ENCODE assay signal across 20 cellular contexts in genomic region chrX:125492439-125492838, GRCh38.
DNase-seq lines count a peak whose midpoint lies in the region; FAIRE-seq and TF ChIP-seq lines count a peak whose summit lies in the region.
"Had no signal": no experiment of that assay in that cellular context is flagged by ENCODE, and none has a peak within 500 bp of the region (broad histone marks: within the 10 kb centered on the region; RNA-seq: fewer than 3 reads in every experiment).

No MANE protein-coding gene starts in this region.

- intact Hi-C loops in mammary epithelial cell (cut with micrococcal nuclease), result no loop called here

- no peak for FAIRE-seq in H54 (lab: Jason Lieb, UNC)
- FAIRE-seq: RCC 7860 had no signal

- H3K27ac ChIP-seq in mammary epithelial cell (ENCODE audit: insufficient read depth, low read depth, low read length), result no peak overlapping the region
- H3K27ac ChIP-seq: HL-60 had no signal

- H3K9me3 ChIP-seq in mammary epithelial cell (replicated peaks; ENCODE audit: insufficient read depth, low read length), result peaks cover 2% of the 10 kb centered on the region
- H3K9me3 ChIP-seq: BE2C, Caco-2 had no signal

- no peak overlapping the region for H3K4me3 ChIP-seq in mammary epithelial cell (replicated peaks in 1 of 3; ENCODE audit: insufficient read depth in 1 of 3, low read depth in 2 of 3, low read length in 3 of 3)

- H3K79me2 ChIP-seq in mammary epithelial cell (ENCODE audit: insufficient read depth, low read length), result no peaks in the 10 kb centered on the region

- in situ Hi-C loops in KBM-7 (cut with MboI; ENCODE audit: low pct_unique_long_range_greater_than_20kb, low sequenced_read_pairs), result no loop called here
- in situ Hi-C loops in mammary epithelial cell (cut with MboI; ENCODE audit: low sequenced_read_pairs in 2 of 2), result no loop called here

- no peak for TF ChIP-seq POLR2A in H54 (IDR thresholded peaks at IDR 0.05; ENCODE audit: low read depth, low read length)

- BruUV-seq in mammary epithelial cell (replicated peaks; lab: Mats Ljungman, UMichigan), result no TSS peak

- peak overlapping the region; percentile 26 for H2AFZ ChIP-seq in mammary epithelial cell (ENCODE audit: low read depth, low read length)

- H3K9ac ChIP-seq in mammary epithelial cell (ENCODE audit: insufficient read depth, low read length), result no peak overlapping the region

- peak; percentile 12 for DNase-seq in KBM-7
- no peak for DNase-seq in mammary epithelial cell
- DNase-seq in kidney tubule cell (ENCODE audit: low spot score), result peak; percentile 5
- DNase-seq in stimulated activated CD4-positive, alpha-beta T cell treated with anti-CD3 and anti-CD28 coated beads, Interleukin-12 subunit alpha, Interleukin-12 subunit beta, amount 100 ng/mL, for 4 hours, result no peak
- DNase-seq in SHP77 treated with DMSO at 0.1 percent for 48 hours (lab: John Stamatoyannopoulos, UW), result no peak
- DNase-seq in H54 (ENCODE audit: insufficient read length, low spot score), result no peak
- no peak for DNase-seq in activated naive CD4-positive, alpha-beta T cell (lab: John Stamatoyannopoulos, UW)
- DNase-seq: BE2C; Caco-2; CD4-positive, alpha-beta T cell; DMS153; H7; HFFc6; NCI-H1105; NCI-H510A; NCI-H748 treated with DMSO at 0.1 percent for 48 hours; NK-92 treated with Interleukin-12 subunit alpha and Interleukin-12 subunit beta, amount 100 ng/mL, for 24 hours; SW 1271 had no signal

- no peak for TF ChIP-seq CTCF in mammary epithelial cell (conservative IDR thresholded peaks at IDR 0.05 in 1 of 2, IDR thresholded peaks at IDR 0.05 in 1 of 2; ENCODE audit: extremely low read depth in 1 of 2, insufficient read depth in 1 of 2, low read depth in 1 of 2, low read length in 2 of 2)

- CTCF ChIA-PET in mammary epithelial cell (lab: Charles Lee; ENCODE audit: low non-redundant PET), result no interaction called here

- H3K27me3 ChIP-seq in mammary epithelial cell (ENCODE audit: insufficient read depth, low read length), result no peaks in the 10 kb centered on the region
- H3K27me3 ChIP-seq: BE2C had no signal

- no peaks in the 10 kb centered on the region for H4K20me1 ChIP-seq in mammary epithelial cell (ENCODE audit: insufficient read depth, low read length)

- no peaks in the 10 kb centered on the region for H3K4me1 ChIP-seq in mammary epithelial cell (ENCODE audit: insufficient read depth, low read length)
- H3K4me1 ChIP-seq: BE2C, Caco-2 had no signal

- 50% methylated on average over 2 of the region's 2 CpGs for WGBS in mammary epithelial cell (ENCODE audit: low coverage, missing lambda C conversion rate)

- H3K4me2 ChIP-seq in mammary epithelial cell (ENCODE audit: insufficient read depth, low read depth, low read length), result no peak overlapping the region

- H3K36me3 ChIP-seq in mammary epithelial cell (ENCODE audit: insufficient read depth, low read length), result no peaks in the 10 kb centered on the region
- H3K36me3 ChIP-seq: BE2C had no signal

- dilution Hi-C loops in mammary epithelial cell (cut with HindIII; ENCODE audit: low sequenced_read_pairs), result no loop called here

Comparison
In these comparisons a context has a peak if more than half of its experiments do, and no peak if none do; other contexts are left out.
1. DNase-seq: peak in KBM-7 (single experiment) and kidney tubule cell (single experiment); none in mammary epithelial cell (single experiment), stimulated activated CD4-positive, alpha-beta T cell treated with anti-CD3 and anti-CD28 coated beads, Interleukin-12 subunit alpha, Interleukin-12 subunit beta, amount 100 ng/mL, for 4 hours (single experiment), SHP77 treated with DMSO at 0.1 percent for 48 hours (single experiment), H54 (single experiment) and activated naive CD4-positive, alpha-beta T cell (0 of 4).